ENCODE assay signal across 20 cellular contexts in genomic region chr4:106647451-106647850, GRCh38.
DNase-seq lines count a peak whose midpoint lies in the region; ATAC-seq, FAIRE-seq and TF ChIP-seq lines count a peak whose summit lies in the region.
"Had no signal": no experiment of that assay in that cellular context is flagged by ENCODE, and none has a peak within 500 bp of the region (broad histone marks: within the 10 kb centered on the region; RNA-seq: fewer than 3 reads in every experiment).

No MANE protein-coding gene starts in this region.

- H3K9me3 ChIP-seq in kidney (ENCODE audit: control insufficient read depth in 1 of 2, low read length in 2 of 2) (no peaks in the 10 kb centered on the region), tibial nerve (no peaks in the 10 kb centered on the region)
- H3K9me3 ChIP-seq: A549, BE2C, Caco-2 had no signal

- no peak for TF ChIP-seq CTCF in D721Med (IDR thresholded peaks at IDR 0.05; ENCODE audit: insufficient read depth, missing control alignments)
- TF ChIP-seq CTCF in kidney (IDR thresholded peaks at IDR 0.05; ENCODE audit: borderline replicate concordance, extremely low read depth, insufficient read depth), result no peak
- TF ChIP-seq CTCF in tibial nerve (IDR thresholded peaks at IDR 0.05), result no peak

- H3K27ac ChIP-seq in kidney (ENCODE audit: low read depth in 2 of 2, low read length in 2 of 2) (no peak overlapping the region), tibial nerve (no peak overlapping the region)
- H3K27ac ChIP-seq: A549, C4-2B, GM23248 had no signal

- no peak for TF ChIP-seq EP300 in tibial nerve (IDR thresholded peaks at IDR 0.05)

- no peak for ATAC-seq in stimulated activated naive CD8-positive, alpha-beta T cell treated with anti-CD3 and anti-CD28 coated beads, Interleukin-15, Interleukin-2, amounts not matched to agents 100 U/mL and 50 U/mL, for 24 hours
- ATAC-seq: A549, GM12878, HCT116 had no signal

- H3K4me1 ChIP-seq in kidney (ENCODE audit: control insufficient read depth in 1 of 2, insufficient read depth in 1 of 2, low read depth in 1 of 2, low read length in 2 of 2), result no peaks in the 10 kb centered on the region
- no peaks in the 10 kb centered on the region for H3K4me1 ChIP-seq in tibial nerve
- H3K4me1 ChIP-seq: A549, BE2C, Caco-2 had no signal

- intact Hi-C loops in kidney (cut with DNase I), result no loop called here

- no peak overlapping the region for H3K9ac ChIP-seq in kidney (ENCODE audit: low read length in 2 of 2)
- H3K9ac ChIP-seq: GM23248 had no signal

- no peaks in the 10 kb centered on the region for H3K36me3 ChIP-seq in kidney (ENCODE audit: control insufficient read depth in 1 of 2, insufficient read depth in 2 of 2, low read length in 2 of 2)
- H3K36me3 ChIP-seq in tibial nerve, result no peaks in the 10 kb centered on the region
- H3K36me3 ChIP-seq: BE2C had no signal

- TF ChIP-seq POLR2A in tibial nerve (IDR thresholded peaks at IDR 0.05), result no peak

- no peaks in the 10 kb centered on the region for H3K27me3 ChIP-seq in tibial nerve
- H3K27me3 ChIP-seq: BE2C had no signal

- FAIRE-seq in D721Med (lab: Jason Lieb, UNC) (peak; percentile 44), kidney (lab: Jason Lieb, UNC) (no peak)
- FAIRE-seq: A549, GM12878, GM18507, H54 had no signal

- DNase-seq in D721Med (ENCODE audit: insufficient read length, low spot score) (no peak), DMS53 treated with DMSO at 0.1 percent for 48 hours (lab: John Stamatoyannopoulos, UW; ENCODE audit: unreplicated experiment) (peak; percentile 15), NCI-H1417 (lab: John Stamatoyannopoulos, UW) (peak in 2 of 3 experiments; percentile 31 to 86), NCI-H748 (lab: John Stamatoyannopoulos, UW; ENCODE audit: unreplicated experiment) (peak; percentile 62), kidney (no peak), tibial nerve (ENCODE audit: low spot score in 2 of 2) (no peak)
- no peak for DNase-seq in stimulated activated naive CD8-positive, alpha-beta T cell treated with anti-CD3 and anti-CD28 coated beads, Interleukin-15, Interleukin-2, amounts not matched to agents 100 U/mL and 50 U/mL, for 24 hours
- no peak for DNase-seq in activated CD4-positive, alpha-beta T cell treated with anti-CD3 and anti-CD28 coated beads for 1 hour
- DNase-seq: BE2C; Caco-2; CD4-positive, alpha-beta memory T cell; DMS79; GM23248; IMR-90 had no signal

- H3K4me3 ChIP-seq in kidney (ENCODE audit: low read length in 2 of 2) (no peak overlapping the region), tibial nerve (no peak overlapping the region)
- H3K4me3 ChIP-seq: A549, GM12878, GM23248 had no signal

Comparison
In these comparisons a context has a peak if more than half of its experiments do, and no peak if none do; other contexts are left out.
1. DNase-seq: peak in DMS53 treated with DMSO at 0.1 percent for 48 hours (single experiment), NCI-H1417 (2 of 3) and NCI-H748 (single experiment); none in D721Med (single experiment), stimulated activated naive CD8-positive, alpha-beta T cell treated with anti-CD3 and anti-CD28 coated beads, Interleukin-15, Interleukin-2, amounts not matched to agents 100 U/mL and 50 U/mL, for 24 hours (single experiment), activated CD4-positive, alpha-beta T cell treated with anti-CD3 and anti-CD28 coated beads for 1 hour (single experiment), kidney (single experiment) and tibial nerve (0 of 2).